Comparison of ENCODE assay signal across 2 cellular contexts in genomic region chr2:236512902-236513433, GRCh38.
A peak's percentile ranks its signal among the peaks of the same experiment; 100 is the strongest.
TF ChIP-seq lines count a peak whose summit lies in the region.

No MANE protein-coding gene starts in this region.

TF ChIP-seq in WTC11, 78 proteins besides CTCF, POLR2A, EP300 and RAD21 (continued from another document):
- no peak for TF ChIP-seq HMGXB4 (CRISPR knock-in tag; IDR thresholded peaks at IDR 0.05)

TF ChIP-seq in HepG2, 621 proteins besides CTCF, POLR2A, EP300 and RAD21 (continued from another document):
- peak; percentile 82 for TF ChIP-seq STAG1 (CRISPR knock-in tag; IDR thresholded peaks at IDR 0.05)
- no peak for TF ChIP-seq SOX6 (IDR thresholded peaks at IDR 0.05)
- TF ChIP-seq SOX6 (CRISPR knock-in tag; IDR thresholded peaks at IDR 0.05) = no peak
- no peak for TF ChIP-seq STAT5B (CRISPR knock-in tag; IDR thresholded peaks at IDR 0.05)
- TF ChIP-seq SALL1 (CRISPR knock-in tag; IDR thresholded peaks at IDR 0.05) = peak; percentile 20; the same call in 1 of the 2 replicates
- TF ChIP-seq ZNF615 (CRISPR knock-in tag; IDR thresholded peaks at IDR 0.05; ENCODE audit: borderline replicate concordance) = no peak
- no peak for TF ChIP-seq ZNF337 (CRISPR knock-in tag; IDR thresholded peaks at IDR 0.05; ENCODE audit: borderline replicate concordance, low read depth)
- no peak for TF ChIP-seq MXD1 (CRISPR knock-in tag; IDR thresholded peaks at IDR 0.05)
- no peak for TF ChIP-seq SOX5 (CRISPR knock-in tag; IDR thresholded peaks at IDR 0.05; ENCODE audit: borderline replicate concordance)
- no peak for TF ChIP-seq KMT2B (CRISPR knock-in tag; IDR thresholded peaks at IDR 0.05)
- peak; percentile 53 for TF ChIP-seq XRCC5 (optimal IDR thresholded peaks at IDR 0.05; ENCODE audit: low read length)
- TF ChIP-seq ELF3 (CRISPR knock-in tag; IDR thresholded peaks at IDR 0.05) = peak; percentile 32; the same call in 1 of the 2 replicates
- 0 out of 2 replicates have a peak, but pooled peaks have one; percentile 36 for TF ChIP-seq THAP9 (CRISPR knock-in tag; IDR thresholded peaks at IDR 0.05; ENCODE audit: borderline replicate concordance)
- TF ChIP-seq ZNF724P (CRISPR knock-in tag; IDR thresholded peaks at IDR 0.05; ENCODE audit: borderline replicate concordance) = 0 out of 2 replicates have a peak, but pooled peaks have one; percentile 61
- TF ChIP-seq RERE (CRISPR knock-in tag; IDR thresholded peaks at IDR 0.05; ENCODE audit: low read depth) = no peak
- TF ChIP-seq ELF1 (CRISPR knock-in tag; IDR thresholded peaks at IDR 0.05) = 0 out of 2 replicates have a peak, but pooled peaks have one; percentile 37
- peak; percentile 33; the same call in 1 of the 2 replicates for TF ChIP-seq ETV5 (CRISPR knock-in tag; IDR thresholded peaks at IDR 0.05; ENCODE audit: borderline replicate concordance)
- TF ChIP-seq GABPB1 (CRISPR knock-in tag; IDR thresholded peaks at IDR 0.05) = peak; percentile 41; the same call in 1 of the 2 replicates
- no peak for TF ChIP-seq KDM5A (IDR thresholded peaks at IDR 0.05; ENCODE audit: borderline replicate concordance, low read length)
- TF ChIP-seq ZNF225 (CRISPR knock-in tag; IDR thresholded peaks at IDR 0.05) = peak; percentile 30; the same call in 1 of the 2 replicates
TF ChIP-seq in HepG2: peak in this region for 11.
